ENCODE assay signal across 19 cellular contexts in genomic region chr6:130993292-130993765, GRCh38.
DNase-seq lines count a peak whose midpoint lies in the region; ATAC-seq and TF ChIP-seq lines count a peak whose summit lies in the region.
"Had no signal": no experiment of that assay in that cellular context is flagged by ENCODE, and none has a peak within 500 bp of the region (broad histone marks: within the 10 kb centered on the region; RNA-seq: fewer than 3 reads in every experiment).

No MANE protein-coding gene starts in this region.

- no peak for TF ChIP-seq POLR2A in NB4 (IDR thresholded peaks at IDR 0.05; ENCODE audit: extremely low read depth, insufficient read length)

- H3K36me3 ChIP-seq in HEK293 (ENCODE audit: control insufficient read depth in 2 of 2, insufficient read depth in 1 of 2, low read length in 2 of 2) (no peaks in the 10 kb centered on the region), colonic mucosa (no peaks in the 10 kb centered on the region), mesendoderm (ENCODE audit: control insufficient read depth, insufficient read depth, low read length) (no peaks in the 10 kb centered on the region)
- H3K36me3 ChIP-seq: lower lobe of right lung had no signal

- intact Hi-C loops in colonic mucosa (cut with DNase I), result no loop called here

- H3K27ac ChIP-seq in HEK293 (ENCODE audit: extremely low read depth, low read depth, low read length), result no peak overlapping the region
- H3K27ac ChIP-seq in colonic mucosa, result no peak overlapping the region
- H3K27ac ChIP-seq in mesendoderm (ENCODE audit: low read depth, low read length), result peak overlapping the region; percentile 45
- H3K27ac ChIP-seq: lower lobe of right lung, PC-9 had no signal

- peak overlapping the region; percentile 56 for H3K18ac ChIP-seq in mesendoderm (ENCODE audit: low read length)

- ATAC-seq in GM19023 (IDR thresholded peaks at IDR 0.05; ENCODE audit: unreplicated experiment), result no peak
- no peak for ATAC-seq in HG03095 (IDR thresholded peaks at IDR 0.05; ENCODE audit: unreplicated experiment)
- no peak for ATAC-seq in GM21786 (IDR thresholded peaks at IDR 0.05; ENCODE audit: unreplicated experiment)
- ATAC-seq: activated CD4-positive, CD25-positive, alpha-beta regulatory T cell treated with anti-CD3 and anti-CD28 coated beads, Interleukin-2, amount 50 U/mL, for 24 hours; lower lobe of right lung had no signal

- H2BK15ac ChIP-seq in mesendoderm (replicated peaks; ENCODE audit: low read depth), result no peak overlapping the region

- no peak overlapping the region for H3K23ac ChIP-seq in mesendoderm (ENCODE audit: low read length)

- no peak overlapping the region for H3K4me3 ChIP-seq in HEK293 (ENCODE audit: low read depth, low read length)
- no peak overlapping the region for H3K4me3 ChIP-seq in NB4 (ENCODE audit: low read depth, low read length)
- no peak overlapping the region for H3K4me3 ChIP-seq in colonic mucosa
- H3K4me3 ChIP-seq in mesendoderm (ENCODE audit: low read length), result no peak overlapping the region
- H3K4me3 ChIP-seq: lower lobe of right lung, PC-9 had no signal

- H2BK120ac ChIP-seq in mesendoderm (ENCODE audit: low read depth, low read length), result no peak overlapping the region

- peak overlapping the region; percentile 39 for H2BK5ac ChIP-seq in mesendoderm (ENCODE audit: low read length)

- no peak for TF ChIP-seq CTCF in HEK293 (tag by site-specific recombination; IDR thresholded peaks at IDR 0.05)
- TF ChIP-seq CTCF in NB4 (IDR thresholded peaks at IDR 0.05; ENCODE audit: low read depth, low read length), result no peak
- TF ChIP-seq CTCF in colonic mucosa (IDR thresholded peaks at IDR 0.05), result no peak

- H3K4me1 ChIP-seq in HEK293 (ENCODE audit: control insufficient read depth, insufficient read depth, low read length) (peaks cover 21% of the 10 kb centered on the region), colonic mucosa (peaks cover 6% of the 10 kb centered on the region), mesendoderm (ENCODE audit: control insufficient read depth, low read depth, low read length) (peaks cover 11% of the 10 kb centered on the region)

- H3K9me3 ChIP-seq in HEK293 (ENCODE audit: control insufficient read depth, insufficient read depth, low read depth, low read length) (no peaks in the 10 kb centered on the region), colonic mucosa (no peaks in the 10 kb centered on the region)
- H3K9me3 ChIP-seq: lower lobe of right lung had no signal

- H3K79me2 ChIP-seq in mesendoderm (ENCODE audit: control insufficient read depth, insufficient read depth, low read length), result peaks cover 6% of the 10 kb centered on the region

- H4K8ac ChIP-seq in mesendoderm (ENCODE audit: low read depth, low read length), result no peak overlapping the region

- no peak overlapping the region for H2AK5ac ChIP-seq in mesendoderm (ENCODE audit: low read length)

- WGBS in mesendoderm (ENCODE audit: extremely low coverage, insufficient coverage, low lambda C conversion rate), result no CpG with 5 or more reads among the region's 11 CpGs

- no peak overlapping the region for H3K4me2 ChIP-seq in mesendoderm (ENCODE audit: low read length)
- H3K4me2 ChIP-seq: PC-9 had no signal

- H3K56ac ChIP-seq in mesendoderm (ENCODE audit: low read length), result peak overlapping the region; percentile 36

- H3K79me1 ChIP-seq in mesendoderm (ENCODE audit: low read length), result peaks cover 9% of the 10 kb centered on the region

- POLR2A ChIA-PET in HEK293 (lab: Yijun Ruan, JAX), result no interaction called here

- DNase-seq in NB4 (ENCODE audit: low read depth), result peak; percentile 24
- peak; percentile 67 for DNase-seq in colonic mucosa
- DNase-seq in mesendoderm, result peak; percentile 95
- DNase-seq in stimulated activated CD4-positive, alpha-beta T cell treated with anti-CD3 and anti-CD28 coated beads, Interleukin-2, amount 100 ng/mL, for 48 hours, result no peak
- DNase-seq: AML-193; COR-L47; DMS79 treated with DMSO at 0.1 percent for 48 hours; glutamatergic neuron; lower lobe of right lung; NCI-H187; NCI-H748 treated with DMSO at 0.1 percent for 48 hours; nucleus accumbens; PC-9; stimulated activated CD4-positive, alpha-beta T cell treated with anti-CD3 and anti-CD28 coated beads, Interleukin-12 subunit alpha, Interleukin-12 subunit beta, amount 100 ng/mL, for 4 hours had no signal

- H3K9ac ChIP-seq in colonic mucosa (ENCODE audit: low read depth in 2 of 2, low read length in 2 of 2) (no peak overlapping the region), mesendoderm (ENCODE audit: low read length) (no peak overlapping the region)

- H4K5ac ChIP-seq in mesendoderm (ENCODE audit: low read length), result no peak overlapping the region

- H3K27me3 ChIP-seq in colonic mucosa (no peaks in the 10 kb centered on the region), mesendoderm (ENCODE audit: insufficient read depth, low read length, poor library complexity) (no peaks in the 10 kb centered on the region)

- CTCF ChIA-PET in HEK293 (lab: Yijun Ruan, JAX), result interaction anchor here (0.8 to 1.3 kb wide), 2 partner anchors 66 to 467 kb away, joined by 3 to 4 read pairs; no protein-coding TSS in a partner anchor

- peak overlapping the region; percentile 52 for H3K4ac ChIP-seq in mesendoderm (ENCODE audit: low read depth, low read length)

TF ChIP-seq in HEK293, 187 proteins besides CTCF, POLR2A, EP300 and RAD21:
- TF ChIP-seq SETDB1 (IDR thresholded peaks at IDR 0.05; ENCODE audit: insufficient read length, low read length) (peak; percentile 42), ZBTB20 (tag by site-specific recombination; IDR thresholded peaks at IDR 0.05) (no peak)

Comparison
In these comparisons a context has a peak if more than half of its experiments do, and no peak if none do; other contexts are left out.
1. DNase-seq: peak in NB4 (single experiment), colonic mucosa (single experiment) and mesendoderm (single experiment); none in stimulated activated CD4-positive, alpha-beta T cell treated with anti-CD3 and anti-CD28 coated beads, Interleukin-2, amount 100 ng/mL, for 48 hours (0 of 2).